Comparison of ENCODE assay signal across 8 cellular contexts in genomic region chr7:139680676-139681462, GRCh38.
A peak's percentile ranks its signal among the peaks of the same experiment; 100 is the strongest.
DNase-seq lines count a peak whose midpoint lies in the region; ATAC-seq, FAIRE-seq and TF ChIP-seq lines count a peak whose summit lies in the region.

No MANE protein-coding gene starts in this region.

- H3K27ac ChIP-seq in ovary = peak overlapping the region; percentile 4 to 29

- H3K4me3 ChIP-seq in NB4 (ENCODE audit: low read depth, low read length) (no peak overlapping the region), ovary (no peak overlapping the region)

- peaks cover 10% of the 10 kb centered on the region for H3K4me1 ChIP-seq in ovary (ENCODE audit: insufficient read depth)

- H3K27me3 ChIP-seq in ovary = no peaks in the 10 kb centered on the region

- H3K36me3 ChIP-seq in ovary = no peaks in the 10 kb centered on the region

- H3K9me3 ChIP-seq in ovary = no peaks in the 10 kb centered on the region

- peak; percentile 86 for DNase-seq in NB4 (ENCODE audit: low read depth)
- peak; percentile 4 for DNase-seq in activated CD8-positive, alpha-beta memory T cell treated with anti-CD3 and anti-CD28 coated beads, Interleukin-2, amount 50 U/mL, for 1 hour (ENCODE audit: extremely low read depth)
- DNase-seq in erythroblast (lab: John Stamatoyannopoulos, UW) = peak; percentile 16 to 62
- no peak for DNase-seq in ovary
- peak; percentile 57 for DNase-seq in urothelium cell line (ENCODE audit: low spot score)
- DNase-seq in medulla oblongata (ENCODE audit: extremely low spot score) = no peak

- no peak for TF ChIP-seq POLR2A in NB4 (IDR thresholded peaks at IDR 0.05; ENCODE audit: extremely low read depth, insufficient read length)
- peak; percentile 41 for TF ChIP-seq POLR2A in erythroblast (IDR thresholded peaks at IDR 0.05; ENCODE audit: low read length)
- no peak for TF ChIP-seq POLR2A in ovary (IDR thresholded peaks at IDR 0.05)

- no peak for TF ChIP-seq EP300 in ovary (IDR thresholded peaks at IDR 0.05)

- no peak for FAIRE-seq in urothelium cell line (lab: Jason Lieb, UNC)

- intact Hi-C loops in ovary (cut with DNase I) = no loop called here

- 66 to 71% (median 68%) methylated on average over 11 of the region's 11 CpGs for WGBS in ovary, 3 donors

- ATAC-seq in GM19395 (IDR thresholded peaks at IDR 0.05; ENCODE audit: unreplicated experiment) (peak; percentile 41), GM21360 (IDR thresholded peaks at IDR 0.05; ENCODE audit: unreplicated experiment) (no peak)

- TF ChIP-seq CTCF in NB4 (IDR thresholded peaks at IDR 0.05; ENCODE audit: low read depth, low read length) (no peak), ovary (IDR thresholded peaks at IDR 0.05) (no peak)

Comparison
In these comparisons a context has a peak if more than half of its experiments do, and no peak if none do; other contexts are left out.
1. DNase-seq: peak in NB4 (single experiment), activated CD8-positive, alpha-beta memory T cell treated with anti-CD3 and anti-CD28 coated beads, Interleukin-2, amount 50 U/mL, for 1 hour (single experiment), erythroblast (2 of 2) and urothelium cell line (single experiment); none in ovary (0 of 5) and medulla oblongata (single experiment).